Comparison of ENCODE assay signal across 8 cellular contexts in genomic region chr12:113980537-113981337, GRCh38. TPM values are rescaled to one million over a fixed set of nuclear protein-coding genes. Genes with fewer than 3 reads are reported as not detected.
A peak's percentile ranks its signal among the peaks of the same experiment; 100 is the strongest.
DNase-seq lines count a peak whose midpoint lies in the region; ATAC-seq and TF ChIP-seq lines count a peak whose summit lies in the region.

No MANE protein-coding gene starts in this region.

- no peaks in the 10 kb centered on the region for H3K4me1 ChIP-seq in psoas muscle

- TF ChIP-seq POLR2A in lower leg skin (IDR thresholded peaks at IDR 0.05): no peak

- ATAC-seq in activated naive CD4-positive, alpha-beta T cell treated with anti-CD3 and anti-CD28 coated beads, Interleukin-2, amount 50 U/mL, for 72 hours: peak; percentile 41 to 64
- peak; percentile 55 for ATAC-seq in Right ventricle myocardium superior (ENCODE audit: poor library complexity)
- no peak for ATAC-seq in psoas muscle
- ATAC-seq in GM19455 (IDR thresholded peaks at IDR 0.05; ENCODE audit: unreplicated experiment): no peak

- 16 to 18% (median 17%) methylated on average over 12 of the region's 12 CpGs for WGBS in psoas muscle, 3 donors
- 16 to 17% methylated on average over 12 of the region's 12 CpGs for WGBS in lower leg skin, 2 donors

- H3K27ac Mint-ChIP-seq in activated naive CD4-positive, alpha-beta T cell treated with anti-CD3 and anti-CD28 coated beads, Interleukin-2, amount 50 U/mL, for 72 hours: no peak overlapping the region

- no peaks in the 10 kb centered on the region for H3K27me3 ChIP-seq in HL-60 (ENCODE audit: insufficient read depth, poor library complexity, severe bottlenecking)
- peaks cover 0 to 24% (median 3%) of the 10 kb centered on the region in 3 donors for H3K27me3 ChIP-seq in psoas muscle (ENCODE audit: insufficient read depth in 3 of 3, low read length in 2 of 3)

- no peak overlapping the region for H3K4me3 ChIP-seq in HL-60 (replicated peaks; ENCODE audit: insufficient read depth, low read length)
- H3K4me3 ChIP-seq in psoas muscle: no peak overlapping the region
- no peak overlapping the region for H3K4me3 ChIP-seq in lower leg skin (ENCODE audit: low read depth, poor library complexity, severe bottlenecking)

- peak; percentile 68 for DNase-seq in EL
- DNase-seq in HL-60 (ENCODE audit: low read depth in 1 of 2, low spot score in 1 of 2): peak; percentile 33 to 35
- DNase-seq in NCI-H526 (lab: John Stamatoyannopoulos, UW): peak; percentile 61 to 84
- DNase-seq in activated naive CD4-positive, alpha-beta T cell treated with anti-CD3 and anti-CD28 coated beads, Interleukin-2, amount 50 U/mL, for 72 hours (ENCODE audit: low spot score in 2 of 2): peak in 1 of 2 donors; percentile 21
- DNase-seq in Right ventricle myocardium superior: no peak
- no peak for DNase-seq in psoas muscle
- DNase-seq in lower leg skin (ENCODE audit: low spot score in 2 of 2): no peak

- H3K36me3 Mint-ChIP-seq in activated naive CD4-positive, alpha-beta T cell treated with anti-CD3 and anti-CD28 coated beads, Interleukin-2, amount 50 U/mL, for 72 hours: no peaks in the 10 kb centered on the region

- no peaks in the 10 kb centered on the region for H3K9me3 ChIP-seq in psoas muscle

- no peaks in the 10 kb centered on the region for H3K9me3 Mint-ChIP-seq in activated naive CD4-positive, alpha-beta T cell treated with anti-CD3 and anti-CD28 coated beads, Interleukin-2, amount 50 U/mL, for 72 hours

- TF ChIP-seq CTCF in HL-60 (IDR thresholded peaks at IDR 0.05; ENCODE audit: insufficient read depth, low read length) (peak; percentile 73), psoas muscle (IDR thresholded peaks at IDR 0.05) (peak; percentile 75), lower leg skin (IDR thresholded peaks at IDR 0.05) (peak in 1 of 3 donors; percentile 69)

- no peaks in the 10 kb centered on the region for H3K36me3 ChIP-seq in psoas muscle (ENCODE audit: insufficient read depth in 1 of 2, low read depth in 1 of 2)

- intact Hi-C loops in Right ventricle myocardium superior (cut with DNase I) (loop anchor here (5.0 kb wide), 1 partner anchor 527 kb away; no protein-coding TSS in a partner anchor), psoas muscle (cut with DNase I) (loop anchor here (5.0 kb wide), 1 partner anchor 527 kb away; no protein-coding TSS in a partner anchor), lower leg skin (cut with DNase I; ENCODE audit: low total_unique reads) (no loop called here)

- H3K27ac ChIP-seq in HL-60 (replicated peaks) (no peak overlapping the region), psoas muscle (no peak overlapping the region)

RNA-seq across cellular contexts. Expression of gene RBM19, which starts 14.6 kb away (rescaled TPM):
- 10 to 100 TPM; 63.6 to 86.0 TPM for total RNA-seq in activated naive CD4-positive, alpha-beta T cell treated with anti-CD3 and anti-CD28 coated beads, Interleukin-2, amount 50 U/mL, for 72 hours
- 17.2 TPM for total RNA-seq in Right ventricle myocardium superior
- total RNA-seq in psoas muscle: 10 to 100 TPM; 16.0 to 28.6 (median 21.5) TPM
- polyA plus RNA-seq in psoas muscle: 10 to 100 TPM; 14.2 to 59.4 (median 30.9) TPM
- 10 to 100 TPM; 20.7 to 41.1 (median 23.4) TPM for total RNA-seq in lower leg skin

Comparison
In these comparisons a context has a peak if more than half of its experiments do, and no peak if none do; other contexts are left out.
1. DNase-seq: peak in EL (single experiment), HL-60 (2 of 2) and NCI-H526 (2 of 2); none in Right ventricle myocardium superior (single experiment), psoas muscle (0 of 2) and lower leg skin (0 of 2).
2. ATAC-seq: peak in activated naive CD4-positive, alpha-beta T cell treated with anti-CD3 and anti-CD28 coated beads, Interleukin-2, amount 50 U/mL, for 72 hours (2 of 2) and Right ventricle myocardium superior (single experiment); none in psoas muscle (0 of 4) and GM19455 (single experiment).